In the genomic region with DNA sequence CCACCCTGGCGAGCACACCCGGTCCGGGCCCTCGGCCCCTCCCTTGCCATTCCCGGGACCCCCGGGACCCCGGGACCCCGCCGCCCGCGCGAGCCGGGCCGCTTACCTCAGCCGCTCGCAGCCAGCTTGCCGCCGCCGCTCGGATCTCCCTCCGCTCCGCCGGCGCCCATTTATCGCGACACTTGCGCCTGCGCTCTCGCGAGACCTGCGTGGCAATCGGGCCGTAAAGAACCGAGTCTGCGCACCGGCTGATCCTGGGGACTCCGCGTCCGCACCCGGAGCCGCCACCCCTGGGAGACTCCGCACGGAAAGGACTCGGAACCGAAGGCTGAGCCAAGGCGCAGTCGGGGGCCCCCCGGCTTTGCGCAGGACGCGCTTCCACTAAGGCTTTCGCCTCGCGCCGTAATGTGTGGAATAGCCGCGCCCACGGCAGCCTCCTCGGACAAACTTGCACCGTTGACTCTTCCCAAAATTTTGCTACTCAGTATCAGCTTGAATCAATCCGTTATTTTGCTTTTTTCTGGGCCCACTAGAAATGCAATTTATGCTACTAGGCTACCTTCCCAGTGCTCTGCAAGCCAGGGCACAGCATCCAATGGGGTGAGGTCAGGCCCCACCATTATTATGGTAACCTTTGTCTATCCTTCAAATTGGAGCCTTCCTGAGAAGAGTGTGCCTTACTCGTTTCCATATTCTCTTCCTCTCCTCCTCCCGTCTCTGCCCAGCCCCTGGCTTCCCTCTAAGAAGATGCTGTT, we compare ENCODE assay signal across 8 cellular contexts. TPM values are rescaled to one million over a fixed set of nuclear protein-coding genes. Genes with fewer than 3 reads are reported as not detected.
A peak's percentile ranks its signal among the peaks of the same experiment; 100 is the strongest.
DNase-seq lines count a peak whose midpoint lies in the region; ATAC-seq and TF ChIP-seq lines count a peak whose summit lies in the region.

Gene MAD1L1 (minus strand): TSS at position 180 of the 755 bp plus-strand sequence. CDS start 2,812 bp downstream, outside the sequence.

- peak within 1 kb of the TSS; percentile 53 for H3K27ac Mint-ChIP-seq in activated CD4-positive, alpha-beta memory T cell treated with anti-CD3 and anti-CD28 coated beads for 36 hours

- peaks cover 20% of the 10 kb centered on the region for H3K36me3 Mint-ChIP-seq in activated CD4-positive, alpha-beta memory T cell treated with anti-CD3 and anti-CD28 coated beads for 36 hours

- no peaks in the 10 kb centered on the region for H3K9me3 Mint-ChIP-seq in activated CD4-positive, alpha-beta memory T cell treated with anti-CD3 and anti-CD28 coated beads for 36 hours

- TF ChIP-seq CTCF in BJ (IDR thresholded peaks at IDR 0.05; ENCODE audit: insufficient read depth, low read depth, low read length): no peak
- TF ChIP-seq CTCF in dorsolateral prefrontal cortex (IDR thresholded peaks at IDR 0.05 in 54 of 56, conservative IDR thresholded peaks at IDR 0.05 in 2 of 56; ENCODE audit: low read depth in 1 of 56, partially characterized antibody in 56 of 56): peak in 7 of 56 donors; percentile 2 to 39 (median 33)
- no peak for TF ChIP-seq CTCF in lower leg skin (IDR thresholded peaks at IDR 0.05)

- intact Hi-C loops in activated CD4-positive, alpha-beta memory T cell treated with anti-CD3 and anti-CD28 coated beads for 36 hours (cut with micrococcal nuclease): loop anchor here (1.0 kb wide), 1 partner anchor 9 kb away; the partner anchor contains the start of genes MRM2 and NUDT1
- intact Hi-C loops in dorsolateral prefrontal cortex (cut with DNase I): no loop called here
- intact Hi-C loops in lower leg skin (cut with DNase I; ENCODE audit: low total_unique reads): no loop called here

- WGBS in lower leg skin, 2 donors: 0 to 1% methylated on average over 31 to 55 of the region's 63 CpGs

- H3K27me3 ChIP-seq in BJ (ENCODE audit: control insufficient read depth, insufficient read depth, low read length) (no peaks in the 10 kb centered on the region), dorsolateral prefrontal cortex (no peaks in the 10 kb centered on the region)

- peaks cover 31% of the 10 kb centered on the region for H3K4me1 Mint-ChIP-seq in activated CD4-positive, alpha-beta memory T cell treated with anti-CD3 and anti-CD28 coated beads for 36 hours (ENCODE audit: low read depth)

- peaks cover 11% of the 10 kb centered on the region for H3K36me3 ChIP-seq in BJ (ENCODE audit: control insufficient read depth, insufficient read depth, low read length)

- no peak for TF ChIP-seq POLR2A in lower leg skin (IDR thresholded peaks at IDR 0.05)

- CTCF ChIA-PET in BJ (lab: Yijun Ruan, JAX): interaction anchor here (1.0 to 2.2 kb wide), 3 partner anchors 115 to 218 kb away, joined by 3 to 7 read pairs (median 3); no protein-coding TSS in a partner anchor
- CTCF ChIA-PET in activated CD4-positive, alpha-beta memory T cell treated with anti-CD3 and anti-CD28 coated beads for 36 hours (lab: Charles Lee): interaction anchor here (0.6 to 1.3 kb wide), 4 partner anchors 9 to 219 kb away, joined by 3 to 4 read pairs (median 4); partner anchors contain the start of genes MRM2 and NUDT1

- DNase-seq in BJ (ENCODE audit: low read depth) (peak; percentile 44), NCI-H774 (lab: John Stamatoyannopoulos, UW) (peak; percentile 73), dorsolateral prefrontal cortex (peak; percentile 78 to 93 (median 88)), lower leg skin (ENCODE audit: low spot score in 2 of 2) (peak; percentile 85 to 98)
- peak; percentile 92 for DNase-seq in activated CD4-positive, alpha-beta memory T cell treated with anti-CD3 and anti-CD28 coated beads for 36 hours
- peak; percentile 84 to 85 for DNase-seq in stimulated activated CD4-positive, alpha-beta T cell treated with anti-CD3 and anti-CD28 coated beads, Interleukin-4, amount 100 ng/mL, for 4 hours

- peak within 1 kb of the TSS; percentile 87 for H3K4me3 Mint-ChIP-seq in activated CD4-positive, alpha-beta memory T cell treated with anti-CD3 and anti-CD28 coated beads for 36 hours

- POLR2A ChIA-PET in BJ (lab: Charles Lee): no interaction called here
- POLR2A ChIA-PET in activated CD4-positive, alpha-beta memory T cell treated with anti-CD3 and anti-CD28 coated beads for 36 hours (lab: Charles Lee): interaction anchor here (2.3 kb wide), 1 partner anchor 9 kb away, joined by 12 read pairs; the partner anchor contains the start of genes MRM2 and NUDT1

- peak within 1 kb of the TSS; percentile 89 for H3K4me3 ChIP-seq in BJ (ENCODE audit: low read depth, low read length)
- peak within 1 kb of the TSS; percentile 76 to 100 (median 97) for H3K4me3 ChIP-seq in dorsolateral prefrontal cortex
- peak within 1 kb of the TSS; percentile 97 for H3K4me3 ChIP-seq in lower leg skin (ENCODE audit: low read depth, poor library complexity, severe bottlenecking)

- H3K27ac ChIP-seq in dorsolateral prefrontal cortex: peak within 1 kb of the TSS in 53 of 59 donors; percentile 1 to 88 (median 70)

- ATAC-seq in GM19324 (IDR thresholded peaks at IDR 0.05; ENCODE audit: low FRiP score, unreplicated experiment) (peak; percentile 72), HG03520 (IDR thresholded peaks at IDR 0.05; ENCODE audit: unreplicated experiment) (peak; percentile 63)

- no peaks in the 10 kb centered on the region for H3K27me3 Mint-ChIP-seq in activated CD4-positive, alpha-beta memory T cell treated with anti-CD3 and anti-CD28 coated beads for 36 hours

RNA-seq across cellular contexts. Expression of gene MAD1L1, which starts in this region (rescaled TPM):
- 18.3 and 32.0 TPM in 2 replicates for polyA plus RNA-seq in BJ (2011; rRNA removed)
- polyA minus RNA-seq in BJ (2011; rRNA and poly(A)+ RNA removed): 21.6 and 24.2 TPM in 2 replicates
- 10 to 100 TPM; 44.4 to 47.8 TPM for total RNA-seq in activated CD4-positive, alpha-beta memory T cell treated with anti-CD3 and anti-CD28 coated beads for 36 hours
- total RNA-seq in dorsolateral prefrontal cortex (10 to 100 TPM; 28.2 to 60.7 (median 42.3) TPM), lower leg skin (10 to 100 TPM; 37.7 to 77.8 (median 59.4) TPM)

Comparison
In these comparisons a context has a peak if more than half of its experiments do, and no peak if none do; other contexts are left out.
1. Peak in every context shown above with its lines: DNase-seq, ATAC-seq, H3K4me3 ChIP-seq and H3K27ac ChIP-seq.